In genomic region chr13:42215578-42216421, GRCh38 we compare ENCODE assay signal across 7 cellular contexts. TPM values are rescaled to one million over a fixed set of nuclear protein-coding genes. Genes with fewer than 3 reads are reported as not detected.
DNase-seq lines count a peak whose midpoint lies in the region; TF ChIP-seq lines count a peak whose summit lies in the region.

No MANE protein-coding gene starts in this region.

- H3K27ac ChIP-seq in DOHH2 (ENCODE audit: low read depth, low read length) (no peak overlapping the region), SK-N-SH (ENCODE audit: low read depth in 2 of 2, low read length in 1 of 2) (no peak overlapping the region), fibroblast of lung (ENCODE audit: insufficient read depth, low read length) (no peak overlapping the region)

- no peaks in the 10 kb centered on the region for H3F3A ChIP-seq in DOHH2 (ENCODE audit: control insufficient read depth, insufficient read depth)
- no peaks in the 10 kb centered on the region for H3F3A ChIP-seq in SK-N-SH (replicated peaks; ENCODE audit: insufficient read depth)

- H3K9me2 ChIP-seq in DOHH2 (replicated peaks; ENCODE audit: control insufficient read depth, low read length) (no peaks in the 10 kb centered on the region), SK-N-SH (no peaks in the 10 kb centered on the region)

- H3K4me3 ChIP-seq in DOHH2 (ENCODE audit: low read length) (no peak overlapping the region), HFF-Myc (replicated peaks; ENCODE audit: low read depth, low read length) (no peak overlapping the region), SK-N-SH (ENCODE audit: low read depth in 2 of 2, low read length in 1 of 2) (no peak overlapping the region), fibroblast of lung (replicated peaks in 1 of 4; ENCODE audit: control extremely low read depth in 1 of 4, insufficient read depth in 1 of 4, low read depth in 3 of 4, low read length in 4 of 4) (no peak overlapping the region), skeletal muscle cell (ENCODE audit: low read depth, low read length) (no peak overlapping the region)

- H3K9ac ChIP-seq in SK-N-SH, result no peak overlapping the region
- no peak overlapping the region for H3K9ac ChIP-seq in fibroblast of lung (ENCODE audit: insufficient read depth, low read length)

- TF ChIP-seq CTCF in DOHH2 (IDR thresholded peaks at IDR 0.05; ENCODE audit: low read depth, low read length, poor library complexity, severe bottlenecking), result peak; percentile 60
- TF ChIP-seq CTCF in HFF-Myc (IDR thresholded peaks at IDR 0.05; ENCODE audit: low read depth, low read length, missing control alignments), result peak; percentile 57
- peak; percentile 67 for TF ChIP-seq CTCF in SK-N-SH (IDR thresholded peaks at IDR 0.05)
- TF ChIP-seq CTCF in fibroblast of lung (conservative IDR thresholded peaks at IDR 0.05 in 1 of 2, IDR thresholded peaks at IDR 0.05 in 1 of 2; ENCODE audit: low read depth in 1 of 2, low read length in 2 of 2), result peak; percentile 58 to 76

- H2AFZ ChIP-seq in SK-N-SH (ENCODE audit: low read depth) (no peak overlapping the region), fibroblast of lung (ENCODE audit: low read length) (peak overlapping the region; percentile 24)

- peak; percentile 74 for TF ChIP-seq RAD21 in SK-N-SH (IDR thresholded peaks at IDR 0.05; ENCODE audit: low read length)

- H3K27me3 ChIP-seq in DOHH2 (ENCODE audit: control insufficient read depth, low read length), result no peaks in the 10 kb centered on the region
- no peaks in the 10 kb centered on the region for H3K27me3 ChIP-seq in SK-N-SH (ENCODE audit: insufficient read depth)
- no peaks in the 10 kb centered on the region for H3K27me3 ChIP-seq in fibroblast of lung (ENCODE audit: control insufficient read depth, insufficient read depth, low read length)

- no peak for TF ChIP-seq EP300 in SK-N-SH (IDR thresholded peaks at IDR 0.05; ENCODE audit: borderline replicate concordance in 1 of 2, low read depth in 1 of 2, low read length in 1 of 2)

- CTCF ChIA-PET in SK-N-SH (lab: Yijun Ruan, JAX), result interaction anchor here (0.6 to 1.5 kb wide), 15 partner anchors 10 to 665 kb away, joined by 3 to 7 read pairs (median 3); no protein-coding TSS in a partner anchor

- WGBS in SK-N-SH (ENCODE audit: low lambda C conversion rate), result 78% methylated on average over 6 of the region's 6 CpGs

- H3K9me3 ChIP-seq in DOHH2 (ENCODE audit: control insufficient read depth, insufficient read depth, low read length) (no peaks in the 10 kb centered on the region), SK-N-SH (no peaks in the 10 kb centered on the region), fibroblast of lung (ENCODE audit: control insufficient read depth, insufficient read depth, low read depth, low read length) (no peaks in the 10 kb centered on the region)

- no peaks in the 10 kb centered on the region for H3K4me1 ChIP-seq in DOHH2 (ENCODE audit: control insufficient read depth, low read length)
- no peaks in the 10 kb centered on the region for H3K4me1 ChIP-seq in SK-N-SH (ENCODE audit: control insufficient read depth in 1 of 2, insufficient read depth in 2 of 2, low read depth in 1 of 2, low read length in 1 of 2)
- no peaks in the 10 kb centered on the region for H3K4me1 ChIP-seq in fibroblast of lung (ENCODE audit: control insufficient read depth, extremely low read depth, insufficient read depth, low read length)

- H3K79me2 ChIP-seq in DOHH2 (ENCODE audit: control insufficient read depth, low read length) (no peaks in the 10 kb centered on the region), SK-N-SH (ENCODE audit: insufficient read depth) (no peaks in the 10 kb centered on the region), fibroblast of lung (ENCODE audit: control insufficient read depth, insufficient read depth, low read length) (no peaks in the 10 kb centered on the region)

- H3K4me2 ChIP-seq in DOHH2 (ENCODE audit: low read length) (no peak overlapping the region), SK-N-SH (no peak overlapping the region), fibroblast of lung (ENCODE audit: extremely low read depth, insufficient read depth, low read length) (no peak overlapping the region)

- H4K20me1 ChIP-seq in DOHH2 (ENCODE audit: control insufficient read depth, insufficient read depth, low read depth, low read length) (no peaks in the 10 kb centered on the region), SK-N-SH (ENCODE audit: insufficient read depth) (no peaks in the 10 kb centered on the region), fibroblast of lung (ENCODE audit: control insufficient read depth, extremely low read depth, insufficient read depth, low read length) (no peaks in the 10 kb centered on the region)

- H3K36me3 ChIP-seq in DOHH2 (ENCODE audit: control insufficient read depth, low read length), result peaks cover 25% of the 10 kb centered on the region
- H3K36me3 ChIP-seq in SK-N-SH (replicated peaks in 1 of 2; ENCODE audit: control insufficient read depth in 1 of 2, insufficient read depth in 2 of 2, low read length in 1 of 2), result peaks cover 33 to 40% of the 10 kb centered on the region in 2 experiments
- H3K36me3 ChIP-seq in fibroblast of lung (ENCODE audit: control insufficient read depth, insufficient read depth, low read length), result no peaks in the 10 kb centered on the region

- peak; percentile 22 for DNase-seq in HFF-Myc (ENCODE audit: extremely low read depth, low read depth)
- DNase-seq in SK-N-SH, result peak; percentile 9
- DNase-seq in fibroblast of lung (ENCODE audit: low read depth in 2 of 2), result peak; percentile 34 to 68
- DNase-seq in skeletal muscle cell (ENCODE audit: low read depth), result peak; percentile 8
- DNase-seq in central memory CD4-positive, alpha-beta T cell, result no peak
- no peak for DNase-seq in T-helper 9 cell

- POLR2A ChIA-PET in SK-N-SH (lab: Yijun Ruan, JAX), result no interaction called here

TF ChIP-seq in SK-N-SH, 30 proteins besides CTCF, POLR2A, EP300 and RAD21:
- TF ChIP-seq NRF1 (IDR thresholded peaks at IDR 0.05; ENCODE audit: low read depth, low read length) (no peak), SMC3 (IDR thresholded peaks at IDR 0.05; ENCODE audit: low read depth, low read length) (peak; percentile 36; the same call in 1 of the 2 replicates)
TF ChIP-seq in SK-N-SH: peak in this region for 1.

RNA-seq across cellular contexts. Expression of gene AKAP11, which starts 56.2 kb away (rescaled TPM):
- 5.6 and 8.8 TPM in 2 replicates for polyA plus RNA-seq in SK-N-SH (2012; rRNA removed)
- polyA plus RNA-seq in SK-N-SH (2012; cell fraction: cytosol; rRNA removed), result 9.4 and 10.1 TPM in 2 replicates
- 4.0 and 8.8 TPM in 2 replicates for polyA plus RNA-seq in SK-N-SH (2012; cell fraction: nucleus; rRNA removed)
- total RNA-seq in fibroblast of lung, result 25.9 and 34.0 TPM in 2 replicates
- polyA plus RNA-seq in fibroblast of lung, result 26.3 and 27.8 TPM in 2 replicates
- 13.1 and 14.0 TPM in 2 replicates for polyA plus RNA-seq in fibroblast of lung (2012)
- 8.4 and 9.3 TPM in 2 replicates for polyA minus RNA-seq in fibroblast of lung (ENCODE audit: low replicate concordance)

Comparison
In these comparisons a context has a peak if more than half of its experiments do, and no peak if none do; other contexts are left out.
1. DNase-seq: peak in HFF-Myc (single experiment), SK-N-SH (single experiment), fibroblast of lung (2 of 2) and skeletal muscle cell (single experiment); none in central memory CD4-positive, alpha-beta T cell (single experiment) and T-helper 9 cell (single experiment).
2. Peak in every context shown above with its lines, with median percentiles within 50 percentile points of each other: CTCF ChIP-seq.